8 cellular contexts compared by ENCODE assay signal in genomic region chr15:92831459-92832229, GRCh38.
DNase-seq lines count a peak whose midpoint lies in the region; ATAC-seq and TF ChIP-seq lines count a peak whose summit lies in the region.

No MANE protein-coding gene starts in this region.

- H3K27ac Mint-ChIP-seq in naive thymus-derived CD4-positive, alpha-beta T cell = peak overlapping the region; percentile 92 to 98 (median 97)
- H3K27ac Mint-ChIP-seq in stimulated activated memory B cell treated with anti-CD40 and anti-IgM and Interleukin-4, amounts not matched to agents 10 μg/mL and 1 μg/mL and 100 μg/mL, for 72 hours = peak overlapping the region; percentile 91

- H3K4me3 ChIP-seq in esophagus muscularis mucosa = peak overlapping the region; percentile 32 to 51 (median 43)
- H3K4me3 ChIP-seq in naive thymus-derived CD4-positive, alpha-beta T cell (ENCODE audit: low read length) = peak overlapping the region; percentile 21

- H3K27ac ChIP-seq in esophagus muscularis mucosa (replicated peaks in 1 of 4) = peak overlapping the region; percentile 87 to 93 (median 92)
- H3K27ac ChIP-seq in naive thymus-derived CD4-positive, alpha-beta T cell (ENCODE audit: low read depth, low read length) = peak overlapping the region; percentile 81

- peak; percentile 27 for TF ChIP-seq POLR2A in esophagus muscularis mucosa (IDR thresholded peaks at IDR 0.05; ENCODE audit: low read depth)

- H3K9me3 ChIP-seq in esophagus muscularis mucosa = no peaks in the 10 kb centered on the region
- H3K9me3 ChIP-seq in naive thymus-derived CD4-positive, alpha-beta T cell (ENCODE audit: control insufficient read depth in 2 of 3, low read length in 3 of 3) = no peaks in the 10 kb centered on the region

- WGBS in esophagus muscularis mucosa = 0% methylated on average over 6 of the region's 12 CpGs

- ATAC-seq in GM21737 (IDR thresholded peaks at IDR 0.05; ENCODE audit: unreplicated experiment) = peak; percentile 97
- ATAC-seq in naive thymus-derived CD4-positive, alpha-beta T cell = peak; percentile 94
- ATAC-seq in stimulated activated memory B cell treated with anti-CD40 and anti-IgM and Interleukin-4, amounts not matched to agents 10 μg/mL and 1 μg/mL and 100 μg/mL, for 72 hours = peak; percentile 100

- TF ChIP-seq CTCF in esophagus muscularis mucosa (IDR thresholded peaks at IDR 0.05) = peak in 1 of 3 experiments; percentile 8

- H3K27me3 Mint-ChIP-seq in naive thymus-derived CD4-positive, alpha-beta T cell = no peaks in the 10 kb centered on the region
- no peaks in the 10 kb centered on the region for H3K27me3 Mint-ChIP-seq in stimulated activated memory B cell treated with anti-CD40 and anti-IgM and Interleukin-4, amounts not matched to agents 10 μg/mL and 1 μg/mL and 100 μg/mL, for 72 hours

- POLR2A ChIA-PET in naive thymus-derived CD4-positive, alpha-beta T cell (lab: Charles Lee) = interaction anchor here (0.6 to 8.5 kb wide), 23 partner anchors 10 to 95 kb away, joined by 3 to 396 read pairs (median 18); partner anchors contain the start of gene CHD2

- peak; percentile 88 for DNase-seq in DMS53 treated with DMSO at 0.1 percent for 48 hours (lab: John Stamatoyannopoulos, UW; ENCODE audit: unreplicated experiment)
- DNase-seq in KG1 (lab: John Stamatoyannopoulos, UW) = peak; percentile 84
- peak; percentile 89 to 91 for DNase-seq in activated T-cell treated with anti-CD3 and anti-CD28 coated beads, Interleukin-2, amount 50 U/mL, for 48 hours
- DNase-seq in esophagus muscularis mucosa (ENCODE audit: extremely low spot score) = peak; percentile 97
- DNase-seq in naive thymus-derived CD4-positive, alpha-beta T cell = peak; percentile 53 to 98 (median 86)

- H3K9me3 Mint-ChIP-seq in naive thymus-derived CD4-positive, alpha-beta T cell = peaks cover 0 to 2% (median 0%) of the 10 kb centered on the region in 11 donors
- H3K9me3 Mint-ChIP-seq in stimulated activated memory B cell treated with anti-CD40 and anti-IgM and Interleukin-4, amounts not matched to agents 10 μg/mL and 1 μg/mL and 100 μg/mL, for 72 hours = peaks cover 2% of the 10 kb centered on the region

- H3K4me3 Mint-ChIP-seq in naive thymus-derived CD4-positive, alpha-beta T cell = peak overlapping the region; percentile 74 to 91 (median 81)
- peak overlapping the region; percentile 63 for H3K4me3 Mint-ChIP-seq in stimulated activated memory B cell treated with anti-CD40 and anti-IgM and Interleukin-4, amounts not matched to agents 10 μg/mL and 1 μg/mL and 100 μg/mL, for 72 hours

- peaks cover 26 to 61% (median 50%) of the 10 kb centered on the region in 7 donors for H3K4me1 Mint-ChIP-seq in naive thymus-derived CD4-positive, alpha-beta T cell
- peaks cover 45% of the 10 kb centered on the region for H3K4me1 Mint-ChIP-seq in stimulated activated memory B cell treated with anti-CD40 and anti-IgM and Interleukin-4, amounts not matched to agents 10 μg/mL and 1 μg/mL and 100 μg/mL, for 72 hours

- no peaks in the 10 kb centered on the region for H3K36me3 Mint-ChIP-seq in naive thymus-derived CD4-positive, alpha-beta T cell
- H3K36me3 Mint-ChIP-seq in stimulated activated memory B cell treated with anti-CD40 and anti-IgM and Interleukin-4, amounts not matched to agents 10 μg/mL and 1 μg/mL and 100 μg/mL, for 72 hours = no peaks in the 10 kb centered on the region

- no peaks in the 10 kb centered on the region for H3K27me3 ChIP-seq in esophagus muscularis mucosa
- no peaks in the 10 kb centered on the region for H3K27me3 ChIP-seq in naive thymus-derived CD4-positive, alpha-beta T cell (ENCODE audit: control insufficient read depth in 2 of 2, insufficient read depth in 2 of 2, low read length in 2 of 2)

- H3K4me1 ChIP-seq in esophagus muscularis mucosa = peaks cover 39 to 57% (median 52%) of the 10 kb centered on the region in 4 donors
- H3K4me1 ChIP-seq in naive thymus-derived CD4-positive, alpha-beta T cell (ENCODE audit: control insufficient read depth in 2 of 2, insufficient read depth in 2 of 2, low read length in 2 of 2) = peaks cover 31 to 53% of the 10 kb centered on the region in 2 donors

- CTCF ChIA-PET in naive thymus-derived CD4-positive, alpha-beta T cell (lab: Charles Lee) = interaction anchor here (0.6 to 5.1 kb wide), 12 partner anchors 9 to 90 kb away, joined by 3 to 38 read pairs (median 4); no protein-coding TSS in a partner anchor

- intact Hi-C loops in esophagus muscularis mucosa (cut with DNase I) = loop anchor here (5.0 kb wide), 1 partner anchor 51 kb away; no protein-coding TSS in a partner anchor
- intact Hi-C loops in naive thymus-derived CD4-positive, alpha-beta T cell (cut with micrococcal nuclease) = loop anchor here (1.0 kb wide), 9 partner anchors 11 to 87 kb away; partner anchors contain the start of gene CHD2 (in 2 of the 2)

- no peak for TF ChIP-seq EP300 in esophagus muscularis mucosa (IDR thresholded peaks at IDR 0.05)

- H3K36me3 ChIP-seq in esophagus muscularis mucosa = no peaks in the 10 kb centered on the region
- H3K36me3 ChIP-seq in naive thymus-derived CD4-positive, alpha-beta T cell (ENCODE audit: control insufficient read depth in 2 of 3, insufficient read depth in 3 of 3, low read length in 3 of 3) = no peaks in the 10 kb centered on the region

TF ChIP-seq in PFSK-1, 5 proteins besides CTCF, POLR2A, EP300 and RAD21:
- TF ChIP-seq REST (IDR thresholded peaks at IDR 0.05; ENCODE audit: insufficient read depth in 1 of 2, low read depth in 2 of 2, low read length in 2 of 2) (0 out of 4 replicates have a peak, but pooled peaks have one; percentile 4 to 28), TAF1 (IDR thresholded peaks at IDR 0.05; ENCODE audit: borderline replicate concordance, insufficient read depth, low read length) (no peak), FOXP2 (optimal IDR thresholded peaks at IDR 0.05; ENCODE audit: borderline replicate concordance, extremely low read depth, extremely low read length, insufficient read depth) (peak; percentile 71), SIN3A (IDR thresholded peaks at IDR 0.05; ENCODE audit: borderline replicate concordance, insufficient read depth, low read length) (peak; percentile 42; the same call in 1 of the 2 replicates), POLR2AphosphoS5 (IDR thresholded peaks at IDR 0.05; ENCODE audit: low read depth, low read length) (peak; percentile 69)

Comparison
In these comparisons a context has a peak if more than half of its experiments do, and no peak if none do; other contexts are left out.
1. Peak in every context shown above with its lines: DNase-seq, ATAC-seq, H3K4me3 ChIP-seq and H3K27ac ChIP-seq.